Comparison of ENCODE assay signal across 1 cellular context in the genomic region with DNA sequence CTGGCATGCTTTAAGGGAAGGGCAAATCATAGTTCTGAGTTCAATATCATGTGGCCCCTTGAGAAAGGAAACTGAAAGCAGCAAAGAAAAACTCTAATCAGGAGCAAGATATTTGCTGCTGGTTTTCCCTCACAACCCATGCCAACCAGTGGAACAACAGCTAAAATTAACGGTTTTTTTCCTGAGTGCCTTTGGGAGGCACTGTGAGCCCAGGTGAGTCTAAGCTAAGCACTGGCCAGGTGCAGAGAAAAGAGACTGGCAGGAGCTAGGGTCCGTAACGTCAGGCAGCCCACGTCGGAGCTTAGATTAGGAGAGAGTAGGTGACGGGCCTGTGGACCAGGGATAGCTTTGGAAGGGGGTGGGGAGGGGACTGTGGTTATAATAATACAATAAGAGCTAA.
TF ChIP-seq lines count a peak whose summit lies in the region.

No MANE protein-coding gene starts in this region.

TF ChIP-seq in HCT116, 20 proteins besides CTCF, POLR2A, EP300 and RAD21 (continued from another document):
- TF ChIP-seq, protein P1, sequence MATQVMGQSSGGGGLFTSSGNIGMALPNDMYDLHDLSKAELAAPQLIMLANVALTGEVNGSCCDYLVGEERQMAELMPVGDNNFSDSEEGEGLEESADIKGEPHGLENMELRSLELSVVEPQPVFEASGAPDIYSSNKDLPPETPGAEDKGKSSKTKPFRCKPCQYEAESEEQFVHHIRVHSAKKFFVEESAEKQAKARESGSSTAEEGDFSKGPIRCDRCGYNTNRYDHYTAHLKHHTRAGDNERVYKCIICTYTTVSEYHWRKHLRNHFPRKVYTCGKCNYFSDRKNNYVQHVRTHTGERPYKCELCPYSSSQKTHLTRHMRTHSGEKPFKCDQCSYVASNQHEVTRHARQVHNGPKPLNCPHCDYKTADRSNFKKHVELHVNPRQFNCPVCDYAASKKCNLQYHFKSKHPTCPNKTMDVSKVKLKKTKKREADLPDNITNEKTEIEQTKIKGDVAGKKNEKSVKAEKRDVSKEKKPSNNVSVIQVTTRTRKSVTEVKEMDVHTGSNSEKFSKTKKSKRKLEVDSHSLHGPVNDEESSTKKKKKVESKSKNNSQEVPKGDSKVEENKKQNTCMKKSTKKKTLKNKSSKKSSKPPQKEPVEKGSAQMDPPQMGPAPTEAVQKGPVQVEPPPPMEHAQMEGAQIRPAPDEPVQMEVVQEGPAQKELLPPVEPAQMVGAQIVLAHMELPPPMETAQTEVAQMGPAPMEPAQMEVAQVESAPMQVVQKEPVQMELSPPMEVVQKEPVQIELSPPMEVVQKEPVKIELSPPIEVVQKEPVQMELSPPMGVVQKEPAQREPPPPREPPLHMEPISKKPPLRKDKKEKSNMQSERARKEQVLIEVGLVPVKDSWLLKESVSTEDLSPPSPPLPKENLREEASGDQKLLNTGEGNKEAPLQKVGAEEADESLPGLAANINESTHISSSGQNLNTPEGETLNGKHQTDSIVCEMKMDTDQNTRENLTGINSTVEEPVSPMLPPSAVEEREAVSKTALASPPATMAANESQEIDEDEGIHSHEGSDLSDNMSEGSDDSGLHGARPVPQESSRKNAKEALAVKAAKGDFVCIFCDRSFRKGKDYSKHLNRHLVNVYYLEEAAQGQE (IDR thresholded peaks at IDR 0.05; ENCODE audit: low read depth): no peak
- TF ChIP-seq ZFX (IDR thresholded peaks at IDR 0.05): no peak
- TF ChIP-seq CBX3 (IDR thresholded peaks at IDR 0.05; ENCODE audit: low read depth): no peak
